Comparison of ENCODE assay signal across 18 cellular contexts in the genomic region with DNA sequence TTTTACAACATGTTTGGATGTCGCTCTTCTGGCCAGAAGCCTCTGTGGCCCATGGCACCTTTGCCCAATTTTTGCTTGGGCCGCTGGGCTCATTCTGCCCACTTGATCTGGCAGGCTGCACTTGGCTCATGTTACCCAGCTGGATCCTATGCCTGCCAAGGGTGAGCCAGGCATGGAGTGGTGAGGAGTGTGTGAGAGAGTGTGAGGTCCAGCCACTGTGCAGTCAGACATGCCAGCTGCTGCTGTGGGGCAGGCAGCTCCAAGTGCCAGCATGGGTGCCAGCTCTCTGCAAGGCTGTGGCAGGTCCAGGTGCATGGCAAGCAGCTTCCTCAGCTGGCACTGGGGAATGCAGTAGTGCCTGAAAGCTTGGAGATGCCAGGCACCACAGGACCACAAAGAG.
"Had no signal": no experiment of that assay in that cellular context is flagged by ENCODE, and none has a peak within 500 bp of the region (broad histone marks: within the 10 kb centered on the region; RNA-seq: fewer than 3 reads in every experiment).

No MANE protein-coding gene starts in this region.

- H3K27me3 ChIP-seq: esophagus squamous epithelium, gastroesophageal sphincter, heart right ventricle, neural progenitor cell, tibial nerve, uterus had no signal

- H3K27ac ChIP-seq: esophagus squamous epithelium, gastroesophageal sphincter, heart right ventricle, neural progenitor cell, prostate gland, tibial nerve, uterus had no signal

- H3K4me3 ChIP-seq: esophagus squamous epithelium, gastroesophageal sphincter, heart right ventricle, neural progenitor cell, prostate gland, tibial nerve, uterus had no signal

- H3K36me3 ChIP-seq: esophagus squamous epithelium, gastroesophageal sphincter, heart right ventricle, neural progenitor cell, prostate gland, tibial nerve, uterus had no signal

- H3K9me3 ChIP-seq: gastroesophageal sphincter, prostate gland, uterus had no signal

- DNase-seq: activated CD4-positive, alpha-beta T cell treated with anti-CD3 and anti-CD28 coated beads for 1 hour; activated CD4-positive, alpha-beta T cell treated with anti-CD3 and anti-CD28 coated beads, Interleukin-2, amount 50 U/mL, for 1 hour; activated CD8-positive, alpha-beta T cell treated with anti-CD3 and anti-CD28 coated beads, Interleukin-2, amount 10 ng/mL, durations not matched to agents 7 days and 5 days; activated gamma-delta T cell; activated naive CD4-positive, alpha-beta T cell treated with anti-CD3 and anti-CD28 coated beads, Interleukin-2, amount 50 U/mL, for 16 hours; activated naive CD8-positive, alpha-beta T cell treated with anti-CD3 and anti-CD28 coated beads, Interleukin-2, amount 50 U/mL, for 24 hours; cortex of kidney; esophagus squamous epithelium; naive thymus-derived CD8-positive, alpha-beta T cell; stimulated activated CD4-positive, alpha-beta T cell treated with anti-CD3 and anti-CD28 coated beads, Interleukin-4, amount 100 ng/mL, for 4 hours; T-helper 9 cell; uterus had no signal

- ATAC-seq: activated CD8-positive, alpha-beta T cell treated with anti-CD3 and anti-CD28 coated beads, Interleukin-2, amount 10 ng/mL, durations not matched to agents 7 days and 5 days; activated naive CD8-positive, alpha-beta T cell treated with anti-CD3 and anti-CD28 coated beads, Interleukin-2, amount 50 U/mL, for 24 hours; gastroesophageal sphincter; left lobe of liver; naive thymus-derived CD8-positive, alpha-beta T cell had no signal

- H3K4me1 ChIP-seq: esophagus squamous epithelium, gastroesophageal sphincter, heart right ventricle, prostate gland, tibial nerve, uterus had no signal
